In the genomic region with DNA sequence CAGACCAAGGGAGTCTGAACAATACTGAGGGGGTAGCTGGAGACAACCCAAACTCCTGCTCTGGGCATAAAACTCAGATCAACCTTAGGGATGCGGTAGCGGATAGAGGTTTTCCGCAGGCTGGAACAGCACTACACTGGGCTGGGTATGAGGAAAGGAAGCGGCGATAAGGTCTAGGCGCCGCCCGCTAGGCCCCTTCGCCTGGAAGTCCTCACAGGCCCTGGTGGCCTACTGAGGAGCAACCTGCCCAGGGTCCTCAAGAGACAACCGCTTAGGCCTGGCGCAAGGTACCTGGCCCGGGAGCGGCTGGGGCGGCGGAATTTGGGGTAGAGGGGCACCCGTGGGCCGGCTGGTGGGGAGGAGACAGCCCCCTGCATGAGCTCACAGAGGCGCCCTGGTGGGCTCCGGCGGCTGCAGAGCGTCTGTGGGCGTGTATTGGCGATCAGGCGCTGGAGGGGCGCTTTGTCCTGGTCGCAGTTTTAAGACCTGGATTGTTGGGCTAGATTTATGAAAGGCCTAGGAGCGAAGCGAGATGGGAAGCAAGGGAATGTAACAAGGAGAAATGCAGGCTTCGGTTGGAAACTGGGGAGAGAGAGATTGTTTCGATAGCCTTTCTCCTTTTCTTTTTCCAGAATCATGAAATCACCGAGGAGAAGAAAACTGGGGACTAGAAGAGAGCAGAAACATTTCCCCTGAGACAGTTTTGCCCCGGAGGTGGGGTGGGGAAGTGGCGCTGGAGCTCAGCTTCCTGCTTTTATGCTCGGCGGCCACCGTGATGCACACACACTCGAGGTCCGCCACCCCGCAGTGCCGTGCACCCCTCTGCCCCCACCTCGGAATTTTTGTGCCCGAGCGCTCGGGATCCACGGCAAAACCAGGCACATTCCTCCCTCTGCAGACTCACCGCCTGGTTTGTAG, we compare ENCODE assay signal across 1 cellular context.
TF ChIP-seq lines count a peak whose summit lies in the region.

No MANE protein-coding gene starts in this region.

TF ChIP-seq in WTC11, 78 proteins besides CTCF, POLR2A, EP300 and RAD21 (continued from another document):
- TF ChIP-seq ATF6 (CRISPR knock-in tag; IDR thresholded peaks at IDR 0.05): no peak
- no peak for TF ChIP-seq GRHL2 (CRISPR knock-in tag; IDR thresholded peaks at IDR 0.05; ENCODE audit: insufficient replicate concordance, severe bottlenecking)
- TF ChIP-seq SMAD4 (CRISPR knock-in tag; IDR thresholded peaks at IDR 0.05): no peak
- TF ChIP-seq ATF1 (CRISPR knock-in tag; IDR thresholded peaks at IDR 0.05): no peak
- TF ChIP-seq USF2 (CRISPR knock-in tag; IDR thresholded peaks at IDR 0.05): no peak
- TF ChIP-seq KAT7 (CRISPR knock-in tag; IDR thresholded peaks at IDR 0.05; ENCODE audit: borderline replicate concordance): no peak
- no peak for TF ChIP-seq MLX (CRISPR knock-in tag; IDR thresholded peaks at IDR 0.05)
